1 cellular context compared by ENCODE assay signal in the genomic region with DNA sequence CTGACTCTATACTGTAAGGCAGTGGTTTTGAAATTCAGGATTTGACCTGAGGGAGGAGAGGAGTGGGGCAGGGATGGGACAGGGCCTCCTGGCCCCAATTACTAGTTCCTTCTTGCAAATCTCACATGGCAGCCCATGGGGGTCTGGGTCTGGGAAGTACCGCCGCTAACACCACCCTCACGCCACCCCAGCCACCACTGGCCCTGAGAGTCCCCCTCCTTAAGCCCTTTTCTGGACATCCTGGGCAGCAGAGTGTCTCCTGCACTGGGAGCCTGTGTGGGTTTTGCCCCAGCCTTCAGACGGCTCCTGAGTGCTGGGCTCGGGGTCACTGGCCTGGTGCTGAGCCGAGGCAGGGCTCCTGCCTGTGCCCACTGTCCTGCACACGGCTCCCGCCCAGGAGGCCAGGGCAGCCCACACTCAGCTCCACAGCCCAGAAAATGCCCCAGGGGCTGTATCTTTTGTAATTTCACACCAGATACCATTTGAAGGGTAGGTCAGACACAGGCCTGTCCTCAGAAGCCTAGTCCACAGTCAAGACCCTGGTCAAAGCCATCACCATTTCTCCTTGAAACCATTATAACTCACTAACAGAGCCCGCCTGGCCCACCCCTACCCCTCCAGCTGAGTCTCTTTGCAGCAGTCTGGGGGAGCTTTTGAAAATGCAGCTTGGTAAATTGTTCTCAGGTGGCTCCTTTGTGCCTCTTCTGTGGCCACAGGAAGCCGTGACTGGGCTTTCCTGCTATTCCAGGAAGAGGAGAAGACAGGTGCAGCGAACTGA.
TF ChIP-seq lines count a peak whose summit lies in the region.

No MANE protein-coding gene starts in this region.

TF ChIP-seq in HepG2, 621 proteins besides CTCF, POLR2A, EP300 and RAD21:
- TF ChIP-seq, protein P1, sequence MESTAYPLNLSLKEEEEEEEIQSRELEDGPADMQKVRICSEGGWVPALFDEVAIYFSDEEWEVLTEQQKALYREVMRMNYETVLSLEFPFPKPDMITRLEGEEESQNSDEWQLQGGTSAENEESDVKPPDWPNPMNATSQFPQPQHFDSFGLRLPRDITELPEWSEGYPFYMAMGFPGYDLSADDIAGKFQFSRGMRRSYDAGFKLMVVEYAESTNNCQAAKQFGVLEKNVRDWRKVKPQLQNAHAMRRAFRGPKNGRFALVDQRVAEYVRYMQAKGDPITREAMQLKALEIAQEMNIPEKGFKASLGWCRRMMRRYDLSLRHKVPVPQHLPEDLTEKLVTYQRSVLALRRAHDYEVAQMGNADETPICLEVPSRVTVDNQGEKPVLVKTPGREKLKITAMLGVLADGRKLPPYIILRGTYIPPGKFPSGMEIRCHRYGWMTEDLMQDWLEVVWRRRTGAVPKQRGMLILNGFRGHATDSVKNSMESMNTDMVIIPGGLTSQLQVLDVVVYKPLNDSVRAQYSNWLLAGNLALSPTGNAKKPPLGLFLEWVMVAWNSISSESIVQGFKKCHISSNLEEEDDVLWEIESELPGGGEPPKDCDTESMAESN (CRISPR knock-in tag; conservative IDR thresholded peaks at IDR 0.05): no peak
- no peak for TF ChIP-seq AGO2 (optimal IDR thresholded peaks at IDR 0.05; ENCODE audit: low read depth, low read length)
- no peak for TF ChIP-seq ZNF7 (CRISPR knock-in tag; IDR thresholded peaks at IDR 0.05)
- TF ChIP-seq JUNB (CRISPR knock-in tag; IDR thresholded peaks at IDR 0.05; ENCODE audit: borderline replicate concordance): no peak
- no peak for TF ChIP-seq TCF12 (IDR thresholded peaks at IDR 0.05)
- no peak for TF ChIP-seq TCF12 (CRISPR knock-in tag; IDR thresholded peaks at IDR 0.05)
- no peak for TF ChIP-seq ZC3H4 (CRISPR knock-in tag; IDR thresholded peaks at IDR 0.05; ENCODE audit: borderline replicate concordance)
